ENCODE assay signal across 9 cellular contexts in genomic region chr12:111424189-111424792, GRCh38. TPM values are rescaled to one million over a fixed set of nuclear protein-coding genes. Genes with fewer than 3 reads are reported as not detected.
DNase-seq lines count a peak whose midpoint lies in the region; ATAC-seq and TF ChIP-seq lines count a peak whose summit lies in the region.
"Had no signal": no experiment of that assay in that cellular context is flagged by ENCODE, and none has a peak within 500 bp of the region (broad histone marks: within the 10 kb centered on the region; RNA-seq: fewer than 3 reads in every experiment).

No MANE protein-coding gene starts in this region.

- no peak for ATAC-seq in activated naive CD8-positive, alpha-beta T cell treated with anti-CD3 and anti-CD28 coated beads, Interleukin-2, amount 10 ng/mL, durations not matched to agents 7 days and 5 days (ENCODE audit: low read depth)
- no peak for ATAC-seq in GM21390 (IDR thresholded peaks at IDR 0.05; ENCODE audit: unreplicated experiment)
- ATAC-seq in GM18520 (IDR thresholded peaks at IDR 0.05; ENCODE audit: unreplicated experiment): no peak

- H3K9me3 ChIP-seq in BLaER1 (no peaks in the 10 kb centered on the region), liver (ENCODE audit: control insufficient read depth in 4 of 4, low read length in 3 of 4) (no peaks in the 10 kb centered on the region)
- H3K9me3 ChIP-seq: suprapubic skin had no signal

- no peaks in the 10 kb centered on the region for H3K9me3 Mint-ChIP-seq in Calu3 (ENCODE audit: low read depth, unreplicated experiment)
- H3K9me3 Mint-ChIP-seq in activated naive CD8-positive, alpha-beta T cell treated with anti-CD3 and anti-CD28 coated beads, Interleukin-2, amount 10 ng/mL, durations not matched to agents 7 days and 5 days: no peaks in the 10 kb centered on the region

- peak overlapping the region; percentile 68 for H3K27ac Mint-ChIP-seq in Calu3 (ENCODE audit: unreplicated experiment)
- peak overlapping the region; percentile 91 for H3K27ac Mint-ChIP-seq in activated naive CD8-positive, alpha-beta T cell treated with anti-CD3 and anti-CD28 coated beads, Interleukin-2, amount 10 ng/mL, durations not matched to agents 7 days and 5 days

- POLR2A ChIA-PET in activated naive CD8-positive, alpha-beta T cell treated with anti-CD3 and anti-CD28 coated beads, Interleukin-2, amount 10 ng/mL, durations not matched to agents 7 days and 5 days (lab: Charles Lee): interaction anchor here (0.9 kb wide), 1 partner anchor 11 kb away, joined by 4 read pairs; no protein-coding TSS in a partner anchor

- H3K27me3 Mint-ChIP-seq in Calu3 (ENCODE audit: unreplicated experiment): no peaks in the 10 kb centered on the region
- H3K27me3 Mint-ChIP-seq in activated naive CD8-positive, alpha-beta T cell treated with anti-CD3 and anti-CD28 coated beads, Interleukin-2, amount 10 ng/mL, durations not matched to agents 7 days and 5 days: no peaks in the 10 kb centered on the region

- peak overlapping the region; percentile 59 for H3K9ac ChIP-seq in BLaER1
- H3K9ac ChIP-seq in liver (ENCODE audit: low read depth in 1 of 2, low read length in 2 of 2): no peak overlapping the region

- H3K27me3 ChIP-seq in BLaER1 (no peaks in the 10 kb centered on the region), liver (ENCODE audit: control insufficient read depth in 4 of 4, insufficient read depth in 4 of 4, low read length in 3 of 4) (no peaks in the 10 kb centered on the region)
- H3K27me3 ChIP-seq: suprapubic skin had no signal

- H3K27ac ChIP-seq in BLaER1 (peak overlapping the region; percentile 71), liver (ENCODE audit: low read depth in 1 of 2, low read length in 2 of 2) (peak overlapping the region; percentile 90 to 95)
- H3K27ac ChIP-seq: suprapubic skin had no signal

- CTCF ChIA-PET in Calu3 (lab: Charles Lee): interaction anchor here (1.1 to 1.8 kb wide), 2 partner anchors 28 kb away, joined by 3 to 7 read pairs; no protein-coding TSS in a partner anchor

- H3K4me3 ChIP-seq in BLaER1 (no peak overlapping the region), liver (ENCODE audit: low read depth in 1 of 3, low read length in 3 of 3) (no peak overlapping the region)
- H3K4me3 ChIP-seq: suprapubic skin had no signal

- H3K36me3 Mint-ChIP-seq in Calu3 (ENCODE audit: insufficient read depth, unreplicated experiment): peaks cover 34% of the 10 kb centered on the region
- H3K36me3 Mint-ChIP-seq in activated naive CD8-positive, alpha-beta T cell treated with anti-CD3 and anti-CD28 coated beads, Interleukin-2, amount 10 ng/mL, durations not matched to agents 7 days and 5 days: peaks cover 7% of the 10 kb centered on the region

- H3K4me1 Mint-ChIP-seq in Calu3 (ENCODE audit: low read depth, unreplicated experiment): peaks cover 24% of the 10 kb centered on the region
- peaks cover 46% of the 10 kb centered on the region for H3K4me1 Mint-ChIP-seq in activated naive CD8-positive, alpha-beta T cell treated with anti-CD3 and anti-CD28 coated beads, Interleukin-2, amount 10 ng/mL, durations not matched to agents 7 days and 5 days

- intact Hi-C loops in Calu3 (cut with micrococcal nuclease; ENCODE audit: unreplicated experiment): no loop called here

- no peak overlapping the region for H3K4me3 Mint-ChIP-seq in Calu3 (ENCODE audit: low read depth, unreplicated experiment)
- H3K4me3 Mint-ChIP-seq in activated naive CD8-positive, alpha-beta T cell treated with anti-CD3 and anti-CD28 coated beads, Interleukin-2, amount 10 ng/mL, durations not matched to agents 7 days and 5 days: peak overlapping the region; percentile 18

- peaks cover 36% of the 10 kb centered on the region for H3K36me3 ChIP-seq in BLaER1
- peaks cover 0 to 12% (median 3%) of the 10 kb centered on the region in 4 donors for H3K36me3 ChIP-seq in liver (ENCODE audit: control insufficient read depth in 4 of 4, insufficient read depth in 3 of 4, low read depth in 1 of 4, low read length in 3 of 4)

- DNase-seq in Calu3: no peak
- DNase-seq in activated naive CD8-positive, alpha-beta T cell treated with anti-CD3 and anti-CD28 coated beads, Interleukin-2, amount 10 ng/mL, durations not matched to agents 7 days and 5 days: no peak
- DNase-seq in NCI-H1092 (lab: John Stamatoyannopoulos, UW): no peak
- no peak for DNase-seq in pons (ENCODE audit: low spot score)

- TF ChIP-seq RAD21 in liver (IDR thresholded peaks at IDR 0.05): no peak

- H4K20me1 ChIP-seq in BLaER1: peaks cover 97% of the 10 kb centered on the region

- H3K4me2 ChIP-seq in BLaER1: peak overlapping the region; percentile 90

- TF ChIP-seq CTCF in Calu3 (IDR thresholded peaks at IDR 0.05; ENCODE audit: unreplicated experiment) (no peak), liver (IDR thresholded peaks at IDR 0.05; ENCODE audit: low read depth, low read length, missing input control) (no peak)

- H3K4me1 ChIP-seq in BLaER1 (peaks cover 76% of the 10 kb centered on the region), liver (ENCODE audit: control insufficient read depth in 4 of 4, insufficient read depth in 4 of 4, low read length in 3 of 4) (peaks cover 15 to 38% (median 31%) of the 10 kb centered on the region in 4 donors)

- 88% methylated on average over 11 of the region's 11 CpGs for WGBS in liver

- no TSS peak for BruUV-seq in Calu3 (replicated peaks; lab: Mats Ljungman, UMichigan)

TF ChIP-seq in liver, 16 proteins besides CTCF, POLR2A, EP300 and RAD21:
- TF ChIP-seq SP1 (IDR thresholded peaks at IDR 0.05) (no peak), ATF3 (IDR thresholded peaks at IDR 0.05) (no peak), ZBTB33 (IDR thresholded peaks at IDR 0.05) (no peak), HNF4A (conservative IDR thresholded peaks at IDR 0.05) (no peak), NR2F2 (IDR thresholded peaks at IDR 0.05) (no peak), YY1 (IDR thresholded peaks at IDR 0.05) (no peak), FOXA1 (IDR thresholded peaks at IDR 0.05) (no peak), HNF4G (IDR thresholded peaks at IDR 0.05) (no peak), REST (IDR thresholded peaks at IDR 0.05) (no peak), FOXA2 (IDR thresholded peaks at IDR 0.05) (no peak), MAX (IDR thresholded peaks at IDR 0.05) (no peak), GABPA (IDR thresholded peaks at IDR 0.05 in 1 of 2, conservative IDR thresholded peaks at IDR 0.05 in 1 of 2) (no peak), RXRA (IDR thresholded peaks at IDR 0.05) (no peak), EGR1 (IDR thresholded peaks at IDR 0.05; ENCODE audit: low read depth in 2 of 2) (no peak), JUND (IDR thresholded peaks at IDR 0.05) (no peak), TAF1 (conservative IDR thresholded peaks at IDR 0.05) (no peak)

RNA-seq across cellular contexts. Expression of gene SH2B3, which starts 18.6 kb away (rescaled TPM):
- total RNA-seq in Calu3 (2022) (14.3 and 17.3 TPM in 2 replicates), liver (10 to 100 TPM; 10.7 to 18.7 TPM)
- 10 to 100 TPM; 40.7 to 44.5 TPM for total RNA-seq in activated naive CD8-positive, alpha-beta T cell treated with anti-CD3 and anti-CD28 coated beads, Interleukin-2, amount 10 ng/mL, durations not matched to agents 7 days and 5 days
- 1 to 10 TPM; 4.4 to 6.9 TPM for polyA plus RNA-seq in liver

RNA-seq across cellular contexts. Expression of gene PHETA1, which starts 55.4 kb away (rescaled TPM):
- total RNA-seq in Calu3 (2022) (20.7 and 28.5 TPM in 2 replicates), liver (1 to 10 TPM; 2.4 to 5.7 TPM)
- total RNA-seq in activated naive CD8-positive, alpha-beta T cell treated with anti-CD3 and anti-CD28 coated beads, Interleukin-2, amount 10 ng/mL, durations not matched to agents 7 days and 5 days: 1 to 10 TPM; 2.9 to 3.8 TPM
- 1 to 10 TPM; 2.5 to 5.4 TPM for polyA plus RNA-seq in liver
